3 cellular contexts compared by ENCODE assay signal in the genomic region with DNA sequence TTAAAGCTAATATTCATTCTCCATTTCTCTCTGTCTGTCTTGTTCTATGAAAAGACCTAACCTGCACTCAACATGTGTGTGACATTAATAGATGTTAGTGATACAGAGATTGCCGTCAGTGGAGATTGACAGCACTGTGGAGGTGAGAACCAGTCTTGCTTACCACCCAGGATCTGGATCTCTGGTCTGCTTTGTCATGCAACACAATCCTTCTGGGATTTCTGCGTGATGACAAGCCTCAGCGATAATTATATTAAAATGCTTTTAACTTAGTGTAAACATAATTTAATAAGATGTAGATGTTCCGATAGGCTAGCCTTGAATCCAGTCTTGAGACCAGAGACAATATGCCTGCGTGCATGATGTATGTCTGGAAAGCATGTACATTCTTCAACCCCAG.
TF ChIP-seq lines count a peak whose summit lies in the region.

No MANE protein-coding gene starts in this region.

TF ChIP-seq in IMR-90, 13 proteins besides CTCF, POLR2A, EP300 and RAD21 (continued from another document):
- no peak for TF ChIP-seq SMC3 (IDR thresholded peaks at IDR 0.05; ENCODE audit: low read depth, low read length)
- TF ChIP-seq BHLHE40 (IDR thresholded peaks at IDR 0.05; ENCODE audit: low read depth, low read length), result no peak
- no peak for TF ChIP-seq CEBPB (IDR thresholded peaks at IDR 0.05; ENCODE audit: low read depth, low read length)
- no peak for TF ChIP-seq CHD1 (IDR thresholded peaks at IDR 0.05; ENCODE audit: low read depth, low read length)
- TF ChIP-seq MAZ (IDR thresholded peaks at IDR 0.05; ENCODE audit: borderline replicate concordance, low read depth, low read length), result no peak
- TF ChIP-seq MXI1 (IDR thresholded peaks at IDR 0.05; ENCODE audit: borderline replicate concordance, low read depth, low read length), result no peak
- TF ChIP-seq, protein P1, sequence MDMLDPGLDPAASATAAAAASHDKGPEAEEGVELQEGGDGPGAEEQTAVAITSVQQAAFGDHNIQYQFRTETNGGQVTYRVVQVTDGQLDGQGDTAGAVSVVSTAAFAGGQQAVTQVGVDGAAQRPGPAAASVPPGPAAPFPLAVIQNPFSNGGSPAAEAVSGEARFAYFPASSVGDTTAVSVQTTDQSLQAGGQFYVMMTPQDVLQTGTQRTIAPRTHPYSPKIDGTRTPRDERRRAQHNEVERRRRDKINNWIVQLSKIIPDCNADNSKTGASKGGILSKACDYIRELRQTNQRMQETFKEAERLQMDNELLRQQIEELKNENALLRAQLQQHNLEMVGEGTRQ (IDR thresholded peaks at IDR 0.05; ENCODE audit: low read depth, low read length), result no peak
- no peak for TF ChIP-seq NFE2L2 (IDR thresholded peaks at IDR 0.05; ENCODE audit: low read depth, low read length)
- TF ChIP-seq, protein P2, sequence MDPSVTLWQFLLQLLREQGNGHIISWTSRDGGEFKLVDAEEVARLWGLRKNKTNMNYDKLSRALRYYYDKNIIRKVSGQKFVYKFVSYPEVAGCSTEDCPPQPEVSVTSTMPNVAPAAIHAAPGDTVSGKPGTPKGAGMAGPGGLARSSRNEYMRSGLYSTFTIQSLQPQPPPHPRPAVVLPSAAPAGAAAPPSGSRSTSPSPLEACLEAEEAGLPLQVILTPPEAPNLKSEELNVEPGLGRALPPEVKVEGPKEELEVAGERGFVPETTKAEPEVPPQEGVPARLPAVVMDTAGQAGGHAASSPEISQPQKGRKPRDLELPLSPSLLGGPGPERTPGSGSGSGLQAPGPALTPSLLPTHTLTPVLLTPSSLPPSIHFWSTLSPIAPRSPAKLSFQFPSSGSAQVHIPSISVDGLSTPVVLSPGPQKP (IDR thresholded peaks at IDR 0.05; ENCODE audit: borderline replicate concordance, low read depth, low read length), result no peak
- TF ChIP-seq FOS (IDR thresholded peaks at IDR 0.05; ENCODE audit: low read depth, low read length), result no peak
- no peak for TF ChIP-seq RFX5 (IDR thresholded peaks at IDR 0.05; ENCODE audit: low read depth, low read length)

TF ChIP-seq in SK-N-SH, 30 proteins besides CTCF, POLR2A, EP300 and RAD21:
- TF ChIP-seq, protein P3, sequence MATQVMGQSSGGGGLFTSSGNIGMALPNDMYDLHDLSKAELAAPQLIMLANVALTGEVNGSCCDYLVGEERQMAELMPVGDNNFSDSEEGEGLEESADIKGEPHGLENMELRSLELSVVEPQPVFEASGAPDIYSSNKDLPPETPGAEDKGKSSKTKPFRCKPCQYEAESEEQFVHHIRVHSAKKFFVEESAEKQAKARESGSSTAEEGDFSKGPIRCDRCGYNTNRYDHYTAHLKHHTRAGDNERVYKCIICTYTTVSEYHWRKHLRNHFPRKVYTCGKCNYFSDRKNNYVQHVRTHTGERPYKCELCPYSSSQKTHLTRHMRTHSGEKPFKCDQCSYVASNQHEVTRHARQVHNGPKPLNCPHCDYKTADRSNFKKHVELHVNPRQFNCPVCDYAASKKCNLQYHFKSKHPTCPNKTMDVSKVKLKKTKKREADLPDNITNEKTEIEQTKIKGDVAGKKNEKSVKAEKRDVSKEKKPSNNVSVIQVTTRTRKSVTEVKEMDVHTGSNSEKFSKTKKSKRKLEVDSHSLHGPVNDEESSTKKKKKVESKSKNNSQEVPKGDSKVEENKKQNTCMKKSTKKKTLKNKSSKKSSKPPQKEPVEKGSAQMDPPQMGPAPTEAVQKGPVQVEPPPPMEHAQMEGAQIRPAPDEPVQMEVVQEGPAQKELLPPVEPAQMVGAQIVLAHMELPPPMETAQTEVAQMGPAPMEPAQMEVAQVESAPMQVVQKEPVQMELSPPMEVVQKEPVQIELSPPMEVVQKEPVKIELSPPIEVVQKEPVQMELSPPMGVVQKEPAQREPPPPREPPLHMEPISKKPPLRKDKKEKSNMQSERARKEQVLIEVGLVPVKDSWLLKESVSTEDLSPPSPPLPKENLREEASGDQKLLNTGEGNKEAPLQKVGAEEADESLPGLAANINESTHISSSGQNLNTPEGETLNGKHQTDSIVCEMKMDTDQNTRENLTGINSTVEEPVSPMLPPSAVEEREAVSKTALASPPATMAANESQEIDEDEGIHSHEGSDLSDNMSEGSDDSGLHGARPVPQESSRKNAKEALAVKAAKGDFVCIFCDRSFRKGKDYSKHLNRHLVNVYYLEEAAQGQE (IDR thresholded peaks at IDR 0.05; ENCODE audit: low read depth, low read length), result no peak
- TF ChIP-seq, protein P4, sequence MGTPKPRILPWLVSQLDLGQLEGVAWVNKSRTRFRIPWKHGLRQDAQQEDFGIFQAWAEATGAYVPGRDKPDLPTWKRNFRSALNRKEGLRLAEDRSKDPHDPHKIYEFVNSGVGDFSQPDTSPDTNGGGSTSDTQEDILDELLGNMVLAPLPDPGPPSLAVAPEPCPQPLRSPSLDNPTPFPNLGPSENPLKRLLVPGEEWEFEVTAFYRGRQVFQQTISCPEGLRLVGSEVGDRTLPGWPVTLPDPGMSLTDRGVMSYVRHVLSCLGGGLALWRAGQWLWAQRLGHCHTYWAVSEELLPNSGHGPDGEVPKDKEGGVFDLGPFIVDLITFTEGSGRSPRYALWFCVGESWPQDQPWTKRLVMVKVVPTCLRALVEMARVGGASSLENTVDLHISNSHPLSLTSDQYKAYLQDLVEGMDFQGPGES (IDR thresholded peaks at IDR 0.05; ENCODE audit: low read depth, low read length), result no peak
- TF ChIP-seq MXI1 (IDR thresholded peaks at IDR 0.05; ENCODE audit: low read depth, low read length) (no peak), TCF12 (IDR thresholded peaks at IDR 0.05) (peak; percentile 8; the same call in 1 of the 2 replicates), JUND (IDR thresholded peaks at IDR 0.05) (no peak), GATA2 (CRISPR knock-in tag; IDR thresholded peaks at IDR 0.05) (0 out of 2 replicates have a peak, but pooled peaks have one; percentile 63), RCOR1 (IDR thresholded peaks at IDR 0.05; ENCODE audit: low read length) (peak; percentile 43; the same call in 1 of the 2 replicates)
- TF ChIP-seq, protein P1 (IDR thresholded peaks at IDR 0.05; ENCODE audit: borderline replicate concordance, low read depth, low read length), result no peak
- TF ChIP-seq, protein P5, sequence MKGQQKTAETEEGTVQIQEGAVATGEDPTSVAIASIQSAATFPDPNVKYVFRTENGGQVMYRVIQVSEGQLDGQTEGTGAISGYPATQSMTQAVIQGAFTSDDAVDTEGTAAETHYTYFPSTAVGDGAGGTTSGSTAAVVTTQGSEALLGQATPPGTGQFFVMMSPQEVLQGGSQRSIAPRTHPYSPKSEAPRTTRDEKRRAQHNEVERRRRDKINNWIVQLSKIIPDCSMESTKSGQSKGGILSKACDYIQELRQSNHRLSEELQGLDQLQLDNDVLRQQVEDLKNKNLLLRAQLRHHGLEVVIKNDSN (IDR thresholded peaks at IDR 0.05; ENCODE audit: borderline replicate concordance, low read depth), result no peak
- TF ChIP-seq, protein P6, sequence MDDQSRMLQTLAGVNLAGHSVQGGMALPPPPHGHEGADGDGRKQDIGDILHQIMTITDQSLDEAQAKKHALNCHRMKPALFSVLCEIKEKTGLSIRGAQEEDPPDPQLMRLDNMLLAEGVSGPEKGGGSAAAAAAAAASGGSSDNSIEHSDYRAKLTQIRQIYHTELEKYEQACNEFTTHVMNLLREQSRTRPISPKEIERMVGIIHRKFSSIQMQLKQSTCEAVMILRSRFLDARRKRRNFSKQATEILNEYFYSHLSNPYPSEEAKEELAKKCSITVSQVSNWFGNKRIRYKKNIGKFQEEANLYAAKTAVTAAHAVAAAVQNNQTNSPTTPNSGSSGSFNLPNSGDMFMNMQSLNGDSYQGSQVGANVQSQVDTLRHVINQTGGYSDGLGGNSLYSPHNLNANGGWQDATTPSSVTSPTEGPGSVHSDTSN (IDR thresholded peaks at IDR 0.05), result no peak
TF ChIP-seq in SK-N-SH: peak in this region for 3.

TF ChIP-seq in neural cell, 6 proteins besides CTCF, POLR2A, EP300 and RAD21:
- TF ChIP-seq, protein P3 (IDR thresholded peaks at IDR 0.05; ENCODE audit: borderline replicate concordance), result no peak
- peak; percentile 50 for TF ChIP-seq POLR2AphosphoS5 (IDR thresholded peaks at IDR 0.05)
